8 cellular contexts compared by ENCODE assay signal in genomic region chr2:54634564-54635511, GRCh38.
A peak's percentile ranks its signal among the peaks of the same experiment; 100 is the strongest.
DNase-seq lines count a peak whose midpoint lies in the region; ATAC-seq, FAIRE-seq and TF ChIP-seq lines count a peak whose summit lies in the region.

No MANE protein-coding gene starts in this region.

- H3K4me1 ChIP-seq in lung (ENCODE audit: control insufficient read depth in 2 of 2, insufficient read depth in 2 of 2, low read length in 2 of 2): peaks cover 24 to 62% of the 10 kb centered on the region in 2 donors

- peak; percentile 66 for DNase-seq in GM13976 (ENCODE audit: low spot score)
- DNase-seq in M059J (ENCODE audit: low read depth): peak; percentile 78
- no peak for DNase-seq in chondrocyte (ENCODE audit: low spot score)
- no peak for DNase-seq in lung (ENCODE audit: low spot score)
- no peak for DNase-seq in H54 (ENCODE audit: insufficient read length, low spot score)
- DNase-seq in NCI-H1092 treated with DMSO at 0.1 percent for 48 hours (lab: John Stamatoyannopoulos, UW): no peak
- no peak for DNase-seq in activated CD4-positive, alpha-beta T cell treated with anti-CD3 and anti-CD28 coated beads for 1 hour

- in situ Hi-C loops in GM13976 (cut with MboI; ENCODE audit: low sequenced_read_pairs, unreplicated experiment): no loop called here

- no peak for TF ChIP-seq POLR2A in H54 (IDR thresholded peaks at IDR 0.05; ENCODE audit: low read depth, low read length)

- peaks cover 34% of the 10 kb centered on the region for H3K36me3 Mint-ChIP-seq in chondrocyte (ENCODE audit: low read depth)

- H3K27me3 ChIP-seq in lung (ENCODE audit: control insufficient read depth, insufficient read depth): no peaks in the 10 kb centered on the region

- WGBS in lung, 2 donors: 51 to 65% methylated on average over 16 of the region's 16 CpGs

- peaks cover 61% of the 10 kb centered on the region for H3K4me1 Mint-ChIP-seq in chondrocyte (ENCODE audit: low read depth)

- H3K9me3 Mint-ChIP-seq in chondrocyte (ENCODE audit: low read depth): no peaks in the 10 kb centered on the region

- no peaks in the 10 kb centered on the region for H3K9me3 ChIP-seq in lung (ENCODE audit: control insufficient read depth in 2 of 2, insufficient read depth in 1 of 2, low read length in 1 of 2)

- H3K27me3 Mint-ChIP-seq in chondrocyte (ENCODE audit: low read depth): no peaks in the 10 kb centered on the region

- H3K36me3 ChIP-seq in lung (ENCODE audit: control insufficient read depth in 2 of 2, insufficient read depth in 2 of 2, low read length in 2 of 2): peaks cover 10 to 39% of the 10 kb centered on the region in 2 donors

- H3K4me3 Mint-ChIP-seq in chondrocyte (ENCODE audit: unreplicated experiment): peak overlapping the region; percentile 41

- H3K27ac ChIP-seq in lung (ENCODE audit: low read depth in 1 of 2, low read length in 1 of 2): peak overlapping the region; percentile 82 to 92

- H3K27ac Mint-ChIP-seq in chondrocyte (ENCODE audit: unreplicated experiment): peak overlapping the region; percentile 97

- FAIRE-seq in H54 (lab: Jason Lieb, UNC): no peak

- no peak overlapping the region for H3K4me3 ChIP-seq in lung

- TF ChIP-seq CTCF in GM13976 (IDR thresholded peaks at IDR 0.05; ENCODE audit: borderline replicate concordance, control extremely low read depth, extremely low read depth, insufficient read depth, missing control alignments): no peak
- TF ChIP-seq CTCF in chondrocyte (IDR thresholded peaks at IDR 0.05): no peak
- TF ChIP-seq CTCF in lung (IDR thresholded peaks at IDR 0.05; ENCODE audit: control extremely low read depth, extremely low read depth): no peak

- peak; percentile 61 for ATAC-seq in GM21737 (IDR thresholded peaks at IDR 0.05; ENCODE audit: unreplicated experiment)
- peak; percentile 31 for ATAC-seq in lung (ENCODE audit: insufficient read depth, low FRiP score)

Comparison
In these comparisons a context has a peak if more than half of its experiments do, and no peak if none do; other contexts are left out.
1. DNase-seq: peak in GM13976 (single experiment) and M059J (single experiment); none in chondrocyte (single experiment), lung (single experiment), H54 (single experiment), NCI-H1092 treated with DMSO at 0.1 percent for 48 hours (single experiment) and activated CD4-positive, alpha-beta T cell treated with anti-CD3 and anti-CD28 coated beads for 1 hour (single experiment).